ENCODE assay signal across 18 cellular contexts in genomic region chr12:108670066-108670631, GRCh38. TPM values are rescaled to one million over a fixed set of nuclear protein-coding genes. Genes with fewer than 3 reads are reported as not detected.
A peak's percentile ranks its signal among the peaks of the same experiment; 100 is the strongest.
DNase-seq lines count a peak whose midpoint lies in the region; ATAC-seq, FAIRE-seq and TF ChIP-seq lines count a peak whose summit lies in the region.
"Had no signal": no experiment of that assay in that cellular context is flagged by ENCODE, and none has a peak within 500 bp of the region (broad histone marks: within the 10 kb centered on the region; RNA-seq: fewer than 3 reads in every experiment).

No MANE protein-coding gene starts in this region.

- peak overlapping the region; percentile 66 for H3K27ac Mint-ChIP-seq in central memory CD8-positive, alpha-beta T cell (ENCODE audit: low read depth)
- no peak overlapping the region for H3K27ac Mint-ChIP-seq in activated T-helper 2 cell treated with anti-CD3 and anti-CD28 coated beads, Interferon-gamma antibody, Interleukin-2, Interleukin-4, amounts not matched to agents 10 μg/mL and 5 μg/mL and 100 μg/mL, durations not matched to agents 14 hours and 24 hours and 36 hours
- H3K27ac Mint-ChIP-seq: activated naive CD8-positive, alpha-beta T cell treated with anti-CD3 and anti-CD28 coated beads, Interleukin-2, amount 10 ng/mL, durations not matched to agents 7 days and 5 days; activated T-cell treated with anti-CD3 and anti-CD28 coated beads, Interleukin-2, amount 50 U/mL, for 24 hours had no signal

- H3K36me3 Mint-ChIP-seq in central memory CD8-positive, alpha-beta T cell (ENCODE audit: insufficient read depth) = peaks cover 3% of the 10 kb centered on the region
- H3K36me3 Mint-ChIP-seq in activated T-helper 2 cell treated with anti-CD3 and anti-CD28 coated beads, Interferon-gamma antibody, Interleukin-2, Interleukin-4, amounts not matched to agents 10 μg/mL and 5 μg/mL and 100 μg/mL, durations not matched to agents 14 hours and 24 hours and 36 hours (ENCODE audit: low read depth) = peaks cover 3% of the 10 kb centered on the region

- H3K4me1 ChIP-seq in A549 (peaks cover 49% of the 10 kb centered on the region), HUES6 (ENCODE audit: control insufficient read depth, insufficient read depth, low read length) (peaks cover 20% of the 10 kb centered on the region), osteoblast (ENCODE audit: insufficient read depth, low read length) (peaks cover 53% of the 10 kb centered on the region), adrenal gland (replicated peaks in 1 of 2) (peaks cover 8 to 40% of the 10 kb centered on the region in 2 donors)
- H3K4me1 ChIP-seq: prostate gland had no signal

- no peaks in the 10 kb centered on the region for H3K27me3 Mint-ChIP-seq in central memory CD8-positive, alpha-beta T cell
- no peaks in the 10 kb centered on the region for H3K27me3 Mint-ChIP-seq in activated T-helper 2 cell treated with anti-CD3 and anti-CD28 coated beads, Interferon-gamma antibody, Interleukin-2, Interleukin-4, amounts not matched to agents 10 μg/mL and 5 μg/mL and 100 μg/mL, durations not matched to agents 14 hours and 24 hours and 36 hours (ENCODE audit: low read depth)
- H3K27me3 Mint-ChIP-seq: activated naive CD8-positive, alpha-beta T cell treated with anti-CD3 and anti-CD28 coated beads, Interleukin-2, amount 10 ng/mL, durations not matched to agents 7 days and 5 days; activated T-cell treated with anti-CD3 and anti-CD28 coated beads, Interleukin-2, amount 50 U/mL, for 24 hours had no signal

- TF ChIP-seq POLR2A in A549 (IDR thresholded peaks at IDR 0.05; ENCODE audit: low read length) (no peak), adrenal gland (IDR thresholded peaks at IDR 0.05) (no peak)

- no peak overlapping the region for H3K4me3 Mint-ChIP-seq in central memory CD8-positive, alpha-beta T cell
- no peak overlapping the region for H3K4me3 Mint-ChIP-seq in activated T-helper 2 cell treated with anti-CD3 and anti-CD28 coated beads, Interferon-gamma antibody, Interleukin-2, Interleukin-4, amounts not matched to agents 10 μg/mL and 5 μg/mL and 100 μg/mL, durations not matched to agents 14 hours and 24 hours and 36 hours (ENCODE audit: low read depth)
- H3K4me3 Mint-ChIP-seq: activated naive CD8-positive, alpha-beta T cell treated with anti-CD3 and anti-CD28 coated beads, Interleukin-2, amount 10 ng/mL, durations not matched to agents 7 days and 5 days; activated T-cell treated with anti-CD3 and anti-CD28 coated beads, Interleukin-2, amount 50 U/mL, for 24 hours had no signal

- H3K27me3 ChIP-seq in HUES6 (ENCODE audit: control insufficient read depth, insufficient read depth, low read length) (no peaks in the 10 kb centered on the region), osteoblast (ENCODE audit: insufficient read depth, low read length) (no peaks in the 10 kb centered on the region), adrenal gland (no peaks in the 10 kb centered on the region)

- H4K20me1 ChIP-seq in osteoblast (ENCODE audit: insufficient read depth, low read length) = peaks cover 21% of the 10 kb centered on the region

- no peaks in the 10 kb centered on the region for H3K9me3 Mint-ChIP-seq in central memory CD8-positive, alpha-beta T cell
- H3K9me3 Mint-ChIP-seq in activated T-helper 2 cell treated with anti-CD3 and anti-CD28 coated beads, Interferon-gamma antibody, Interleukin-2, Interleukin-4, amounts not matched to agents 10 μg/mL and 5 μg/mL and 100 μg/mL, durations not matched to agents 14 hours and 24 hours and 36 hours = no peaks in the 10 kb centered on the region
- H3K9me3 Mint-ChIP-seq: activated naive CD8-positive, alpha-beta T cell treated with anti-CD3 and anti-CD28 coated beads, Interleukin-2, amount 10 ng/mL, durations not matched to agents 7 days and 5 days; activated T-cell treated with anti-CD3 and anti-CD28 coated beads, Interleukin-2, amount 50 U/mL, for 24 hours had no signal

- H2AFZ ChIP-seq in osteoblast (ENCODE audit: low read length) = no peak overlapping the region

- H3K27ac ChIP-seq in A549 (peak overlapping the region in 1 of 2 experiments; percentile 55; a peak in 3 of 6 replicates), HUES6 (ENCODE audit: low read depth, low read length) (peak overlapping the region; percentile 22; the same call in 1 of the 2 replicates), osteoblast (ENCODE audit: low read depth, low read length) (peak overlapping the region; percentile 25), adrenal gland (no peak overlapping the region)
- H3K27ac ChIP-seq: prostate gland had no signal

- H3K36me3 ChIP-seq in HUES6 (ENCODE audit: control insufficient read depth, insufficient read depth, low read length) = peaks cover 12% of the 10 kb centered on the region; the same call in 1 of the 2 replicates
- peaks cover 38% of the 10 kb centered on the region for H3K36me3 ChIP-seq in osteoblast (ENCODE audit: insufficient read depth, low read length)
- H3K36me3 ChIP-seq in adrenal gland (replicated peaks in 1 of 2) = no peaks in the 10 kb centered on the region
- H3K36me3 ChIP-seq: prostate gland had no signal

- 80% methylated on average over 7 of the region's 7 CpGs for WGBS in A549 (ENCODE audit: missing lambda C conversion rate)
- WGBS in adrenal gland, 4 donors = 87 to 92% (median 89%) methylated on average over 7 of the region's 7 CpGs

- no peak overlapping the region for H3K9ac ChIP-seq in HUES6 (ENCODE audit: low read length)

- TF ChIP-seq CTCF in A549 (IDR thresholded peaks at IDR 0.05) (no peak), osteoblast (IDR thresholded peaks at IDR 0.05; ENCODE audit: extremely low read depth, low read depth, low read length) (no peak), adrenal gland (IDR thresholded peaks at IDR 0.05) (no peak)

- no peak overlapping the region for H3K4me3 ChIP-seq in A549
- H3K4me3 ChIP-seq in HUES6 (ENCODE audit: low read depth, low read length) = no peak overlapping the region
- no peak overlapping the region for H3K4me3 ChIP-seq in osteoblast (ENCODE audit: insufficient read depth, low read length)
- H3K4me3 ChIP-seq in adrenal gland = no peak overlapping the region
- H3K4me3 ChIP-seq: prostate gland had no signal

- H3K4me2 ChIP-seq in A549 (no peak overlapping the region), osteoblast (ENCODE audit: insufficient read depth, low read length) (no peak overlapping the region)

- DNase-seq in A549 (ENCODE audit: low read depth in 1 of 2, low spot score in 1 of 2) = no peak
- no peak for DNase-seq in central memory CD8-positive, alpha-beta T cell (ENCODE audit: low spot score in 2 of 2)
- DNase-seq in osteoblast (ENCODE audit: insufficient read length, low spot score, missing footprints) = no peak
- no peak for DNase-seq in activated T-helper 2 cell treated with anti-CD3 and anti-CD28 coated beads, Interferon-gamma antibody, Interleukin-2, Interleukin-4, amounts not matched to agents 10 μg/mL and 5 μg/mL and 100 μg/mL, durations not matched to agents 14 hours and 24 hours and 36 hours (ENCODE audit: low spot score)
- DNase-seq in adrenal gland = no peak
- no peak for DNase-seq in activated naive CD4-positive, alpha-beta T cell treated with Interleukin-2 at 50 U/mL for 16 hours
- DNase-seq: activated CD4-positive, alpha-beta T cell treated with anti-CD3 and anti-CD28 coated beads, Interleukin-2, amount 50 U/mL, for 4 hours; activated naive CD8-positive, alpha-beta T cell treated with anti-CD3 and anti-CD28 coated beads, Interleukin-2, amount 10 ng/mL, durations not matched to agents 7 days and 5 days; activated T-cell treated with anti-CD3 and anti-CD28 coated beads, Interleukin-2, amount 50 U/mL, for 24 hours; cerebellar nuclear complex; foreskin fibroblast; NCI-H1930; NCI-H526; stimulated activated naive CD4-positive, alpha-beta T cell treated with Interleukin-2 at 50 U/mL for 16 hours had no signal

- H3K79me2 ChIP-seq in osteoblast (ENCODE audit: insufficient read depth, low read length) = peaks cover 97% of the 10 kb centered on the region

- no peak for TF ChIP-seq EP300 in A549 (IDR thresholded peaks at IDR 0.05)

- ATAC-seq in A549 = no peak
- ATAC-seq in central memory CD8-positive, alpha-beta T cell (replicated peaks; ENCODE audit: extremely low read depth, poor library complexity, severe bottlenecking) = no peak
- no peak for ATAC-seq in activated CD4-positive, CD25-positive, alpha-beta regulatory T cell treated with anti-CD3 and anti-CD28 coated beads, Interleukin-2, amount 50 U/mL, for 24 hours

- no peaks in the 10 kb centered on the region for H3K9me3 ChIP-seq in A549
- no peaks in the 10 kb centered on the region for H3K9me3 ChIP-seq in HUES6 (ENCODE audit: control insufficient read depth, insufficient read depth, low read depth, low read length)
- no peaks in the 10 kb centered on the region for H3K9me3 ChIP-seq in osteoblast (ENCODE audit: low read depth, low read length)
- H3K9me3 ChIP-seq in adrenal gland (replicated peaks in 1 of 3) = no peaks in the 10 kb centered on the region
- H3K9me3 ChIP-seq: prostate gland had no signal

- no peak for TF ChIP-seq RAD21 in A549 (conservative IDR thresholded peaks at IDR 0.05 in 1 of 2, IDR thresholded peaks at IDR 0.05 in 1 of 2)

- CTCF ChIA-PET in A549 (lab: Yijun Ruan, JAX) = interaction anchor here (0.9 to 19.3 kb wide), 7 partner anchors 9 to 424 kb away, joined by 3 to 313 read pairs (median 3); no protein-coding TSS in a partner anchor

- POLR2A ChIA-PET in A549 (lab: Yijun Ruan, JAX) = no interaction called here

- intact Hi-C loops in activated T-helper 2 cell treated with anti-CD3 and anti-CD28 coated beads, Interferon-gamma antibody, Interleukin-2, Interleukin-4, amounts not matched to agents 10 μg/mL and 5 μg/mL and 100 μg/mL, durations not matched to agents 14 hours and 24 hours and 36 hours (cut with micrococcal nuclease) = no loop called here
- intact Hi-C loops in adrenal gland (cut with DNase I) = no loop called here

- no peaks in the 10 kb centered on the region for H3K4me1 Mint-ChIP-seq in central memory CD8-positive, alpha-beta T cell
- peaks cover 8% of the 10 kb centered on the region for H3K4me1 Mint-ChIP-seq in activated T-helper 2 cell treated with anti-CD3 and anti-CD28 coated beads, Interferon-gamma antibody, Interleukin-2, Interleukin-4, amounts not matched to agents 10 μg/mL and 5 μg/mL and 100 μg/mL, durations not matched to agents 14 hours and 24 hours and 36 hours (ENCODE audit: low read depth)

- FAIRE-seq in A549 (lab: Jason Lieb, UNC) = no peak

RNA-seq across cellular contexts. Expression of gene SELPLG, which starts 36.5 kb away (rescaled TPM):
- polyA plus RNA-seq in A549 (2011; rRNA removed) = 0.17 and 0.24 TPM in 2 replicates
- polyA plus RNA-seq in A549 (2012; cell fraction: cytosol; rRNA removed) = 0.30 and 0.49 TPM in 2 replicates
- 1.2 and 1.3 TPM in 2 replicates for polyA plus RNA-seq in A549 (2012; cell fraction: nucleus; rRNA removed)
- 0.43 to 0.67 TPM (median 0.65 TPM) in 3 replicates for polyA plus RNA-seq in A549 (2017; fragmentation: RNase III; extraction: RNeasy Plus Mini Kit Qiagen cat#74134 plus additional on column Dnase treatment)
- polyA minus RNA-seq in A549 (2011; rRNA and poly(A)+ RNA removed) = 0.19 TPM in 1 of 2 replicates, not detected in the other
- total RNA-seq in osteoblast = 1.1 and 1.2 TPM in 2 replicates
- total RNA-seq in activated T-helper 2 cell treated with anti-CD3 and anti-CD28 coated beads, Interferon-gamma antibody, Interleukin-2, Interleukin-4, amounts not matched to agents 10 μg/mL and 5 μg/mL and 100 μg/mL, durations not matched to agents 14 hours and 24 hours and 36 hours = 52.1 and 55.6 TPM in 2 replicates
- 10 to 100 TPM in 7 of 8 donors, 1 to 10 TPM in 1; 9.4 to 46.1 (median 16.0) TPM for total RNA-seq in adrenal gland
- 1 to 10 TPM; 3.3 to 4.8 (median 3.8) TPM for polyA plus RNA-seq in adrenal gland
- total RNA-seq: HT-29 had no signal

Comparison
In these comparisons a context has a peak if more than half of its experiments do, and no peak if none do; other contexts are left out.
1. H3K27ac ChIP-seq: peak in HUES6 (single experiment) and osteoblast (single experiment); none in adrenal gland (0 of 5).